Comparison of ENCODE assay signal across 13 cellular contexts in the genomic region with DNA sequence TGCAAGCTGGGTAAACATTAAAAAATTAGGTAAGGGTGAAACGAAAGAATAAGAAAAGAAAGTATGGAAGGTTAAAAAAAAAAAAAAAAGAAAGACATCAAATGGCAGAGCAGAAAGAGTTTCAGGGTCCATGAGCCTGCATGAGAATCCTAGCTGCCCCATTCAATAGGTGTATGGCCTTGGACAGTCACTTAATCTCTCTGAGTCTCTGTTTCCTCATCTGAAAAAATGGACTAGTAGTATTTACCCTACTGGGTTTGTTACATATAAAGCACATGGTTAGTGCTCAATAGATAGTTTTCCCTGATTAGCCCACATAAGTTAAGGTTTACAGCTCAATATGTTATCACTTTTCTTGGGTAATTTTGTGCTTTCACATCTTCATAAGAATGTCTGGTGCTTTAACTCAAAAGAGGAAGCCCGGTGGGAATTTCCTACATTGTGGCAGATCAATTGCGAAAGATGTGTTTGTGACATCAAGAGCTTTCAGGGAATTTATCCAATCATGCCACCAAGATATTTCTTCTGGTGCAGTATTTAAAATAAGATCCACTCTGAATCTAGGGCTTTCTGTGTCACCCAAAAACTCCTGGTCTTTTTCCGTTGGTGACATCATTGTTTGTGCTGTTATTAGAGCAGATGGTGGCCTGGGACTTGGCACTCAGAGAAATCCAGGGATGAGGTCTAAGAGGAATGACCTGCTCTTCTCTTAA. TPM values are rescaled to one million over a fixed set of nuclear protein-coding genes. Genes with fewer than 3 reads are reported as not detected.
A peak's percentile ranks its signal among the peaks of the same experiment; 100 is the strongest.
DNase-seq lines count a peak whose midpoint lies in the region; ATAC-seq and TF ChIP-seq lines count a peak whose summit lies in the region.
"Had no signal": no experiment of that assay in that cellular context is flagged by ENCODE, and none has a peak within 500 bp of the region (broad histone marks: within the 10 kb centered on the region; RNA-seq: fewer than 3 reads in every experiment).

No MANE protein-coding gene starts in this region.

- H3K4me3 Mint-ChIP-seq in T-helper 17 cell (peak overlapping the region; percentile 3), osteocyte (ENCODE audit: unreplicated experiment) (no peak overlapping the region)
- H3K4me3 Mint-ChIP-seq: activated naive CD8-positive, alpha-beta T cell treated with anti-CD3 and anti-CD28 coated beads, Interleukin-2, amount 50 U/mL, for 24 hours; mesothelial cell of epicardium had no signal

- H3K27ac ChIP-seq in BLaER1 treated with 17β-estradiol and CSF1 and Interleukin-3, amounts not matched to agents 10 nM and 100 nM = peak overlapping the region in 10 of 11 experiments; percentile 56 to 97 (median 84); a peak in 19 of 22 replicates
- H3K27ac ChIP-seq in mesodermal cell (ENCODE audit: low read depth, low read length, severe bottlenecking) = peak overlapping the region; percentile 29
- H3K27ac ChIP-seq: epithelial cell of prostate, tibial artery had no signal

- peak overlapping the region in 9 of 11 experiments; percentile 33 to 85 (median 67); a peak in 17 of 22 replicates for H3K4me2 ChIP-seq in BLaER1 treated with 17β-estradiol and CSF1 and Interleukin-3, amounts not matched to agents 10 nM and 100 nM

- ATAC-seq in HG02759 (IDR thresholded peaks at IDR 0.05; ENCODE audit: unreplicated experiment) (peak; percentile 60), T-helper 17 cell (peak; percentile 25), GM21423 (IDR thresholded peaks at IDR 0.05; ENCODE audit: unreplicated experiment) (no peak)
- ATAC-seq: activated naive CD8-positive, alpha-beta T cell treated with anti-CD3 and anti-CD28 coated beads, Interleukin-2, amount 50 U/mL, for 24 hours had no signal

- no peak for TF ChIP-seq CTCF in osteocyte (IDR thresholded peaks at IDR 0.05)

- H3K36me3 ChIP-seq in BLaER1 treated with 17β-estradiol and CSF1 and Interleukin-3, amounts not matched to agents 10 nM and 100 nM = no peaks in the 10 kb centered on the region
- H3K36me3 ChIP-seq in mesodermal cell (ENCODE audit: control insufficient read depth, insufficient read depth, low read length) = no peaks in the 10 kb centered on the region
- H3K36me3 ChIP-seq: tibial artery had no signal

- no peaks in the 10 kb centered on the region for H4K20me1 ChIP-seq in BLaER1 treated with 17β-estradiol and CSF1 and Interleukin-3, amounts not matched to agents 10 nM and 100 nM

- no peaks in the 10 kb centered on the region for H3K9me3 Mint-ChIP-seq in osteocyte (ENCODE audit: unreplicated experiment)
- H3K9me3 Mint-ChIP-seq: activated naive CD8-positive, alpha-beta T cell treated with anti-CD3 and anti-CD28 coated beads, Interleukin-2, amount 50 U/mL, for 24 hours; mesothelial cell of epicardium had no signal

- WGBS in mesodermal cell (ENCODE audit: insufficient coverage in 2 of 2), 2 experiments = 58 to 84% methylated on average over 2 of the region's 4 CpGs

- H3K27me3 Mint-ChIP-seq in T-helper 17 cell (peaks cover 9% of the 10 kb centered on the region), osteocyte (ENCODE audit: unreplicated experiment) (no peaks in the 10 kb centered on the region)
- H3K27me3 Mint-ChIP-seq: activated naive CD8-positive, alpha-beta T cell treated with anti-CD3 and anti-CD28 coated beads, Interleukin-2, amount 50 U/mL, for 24 hours had no signal

- H3K27ac Mint-ChIP-seq in T-helper 17 cell (no peak overlapping the region), osteocyte (ENCODE audit: unreplicated experiment) (no peak overlapping the region)
- H3K27ac Mint-ChIP-seq: activated naive CD8-positive, alpha-beta T cell treated with anti-CD3 and anti-CD28 coated beads, Interleukin-2, amount 50 U/mL, for 24 hours had no signal

- peak overlapping the region in 9 of 11 experiments; percentile 27 to 81 (median 72); a peak in 13 of 22 replicates for H3K9ac ChIP-seq in BLaER1 treated with 17β-estradiol and CSF1 and Interleukin-3, amounts not matched to agents 10 nM and 100 nM

- H3K4me1 ChIP-seq in BLaER1 treated with 17β-estradiol and CSF1 and Interleukin-3, amounts not matched to agents 10 nM and 100 nM = peaks cover 24 to 87% (median 74%) of the 10 kb centered on the region in 10 experiments
- peaks cover 39% of the 10 kb centered on the region for H3K4me1 ChIP-seq in mesodermal cell (ENCODE audit: control insufficient read depth, insufficient read depth, low read length, poor library complexity, severe bottlenecking)

- no peaks in the 10 kb centered on the region for H3K36me3 Mint-ChIP-seq in T-helper 17 cell (ENCODE audit: low read depth)
- H3K36me3 Mint-ChIP-seq in osteocyte (ENCODE audit: unreplicated experiment) = no peaks in the 10 kb centered on the region
- H3K36me3 Mint-ChIP-seq: mesothelial cell of epicardium had no signal

- no peaks in the 10 kb centered on the region for H3K4me1 Mint-ChIP-seq in T-helper 17 cell
- peaks cover 19% of the 10 kb centered on the region for H3K4me1 Mint-ChIP-seq in osteocyte (ENCODE audit: unreplicated experiment)

- no peaks in the 10 kb centered on the region for H3K27me3 ChIP-seq in BLaER1 treated with 17β-estradiol and CSF1 and Interleukin-3, amounts not matched to agents 10 nM and 100 nM
- H3K27me3 ChIP-seq: tibial artery had no signal

- peaks cover 0 to 5% (median 0%) of the 10 kb centered on the region in 11 experiments; a peak in 1 of 22 replicates for H3K9me3 ChIP-seq in BLaER1 treated with 17β-estradiol and CSF1 and Interleukin-3, amounts not matched to agents 10 nM and 100 nM (replicated peaks in 1 of 11)
- H3K9me3 ChIP-seq in T-helper 17 cell (ENCODE audit: control insufficient read depth, low read length, poor library complexity, severe bottlenecking) = no peaks in the 10 kb centered on the region
- no peaks in the 10 kb centered on the region for H3K9me3 ChIP-seq in mesodermal cell (ENCODE audit: control insufficient read depth, low read length)
- H3K9me3 ChIP-seq: tibial artery had no signal

- no peak for DNase-seq in T-helper 17 cell
- no peak for DNase-seq in UCSD-AML1 (lab: John Stamatoyannopoulos, UW; ENCODE audit: unreplicated experiment)
- DNase-seq in NCI-H2227 treated with DMSO at 0.1 percent for 48 hours (lab: John Stamatoyannopoulos, UW) = no peak
- no peak for DNase-seq in osteocyte (ENCODE audit: extremely low spot score, unreplicated experiment)
- DNase-seq: activated CD4-positive, CD25-positive, alpha-beta regulatory T cell; activated naive CD8-positive, alpha-beta T cell treated with anti-CD3 and anti-CD28 coated beads, Interleukin-2, amount 50 U/mL, for 24 hours had no signal

- no peak overlapping the region for H3K4me3 ChIP-seq in BLaER1 treated with 17β-estradiol and CSF1 and Interleukin-3, amounts not matched to agents 10 nM and 100 nM
- H3K4me3 ChIP-seq in mesodermal cell (ENCODE audit: extremely low read depth, insufficient read depth, low read length, poor library complexity, severe bottlenecking) = no peak overlapping the region
- H3K4me3 ChIP-seq: tibial artery had no signal

RNA-seq across cellular contexts. Expression of a gene that starts 57.2 kb away (rescaled TPM):
- total RNA-seq in T-helper 17 cell (10 to 100 TPM; 62.2 to 70.7 TPM), osteocyte (98.5 and 104 TPM in 2 replicates)
- 162 TPM for polyA plus RNA-seq in mesodermal cell (2013, experiment 1 of 2)
- 155 TPM for polyA plus RNA-seq in mesodermal cell (2013, experiment 2 of 2)
